Comparison of ENCODE assay signal across 28 cellular contexts in the genomic region with DNA sequence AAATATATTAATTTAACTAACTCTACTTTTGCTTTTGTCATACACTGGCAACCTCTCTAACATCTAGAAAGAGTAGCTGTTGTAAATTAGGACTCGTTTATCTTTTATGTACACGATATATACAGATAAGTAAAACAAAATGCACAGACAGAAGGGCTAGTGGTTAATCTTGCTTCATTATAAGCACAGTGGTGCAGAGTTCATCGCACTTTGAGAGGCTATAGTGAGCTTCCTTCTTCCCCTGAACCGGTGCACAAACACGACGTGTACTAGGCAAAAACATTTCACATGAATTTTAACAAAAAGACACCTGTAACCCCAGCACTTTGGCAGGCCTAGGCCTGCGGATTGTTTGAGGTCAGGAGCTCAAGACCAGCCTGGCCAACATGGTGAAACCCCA.
"Had no signal": no experiment of that assay in that cellular context is flagged by ENCODE, and none has a peak within 500 bp of the region (broad histone marks: within the 10 kb centered on the region; RNA-seq: fewer than 3 reads in every experiment).

No MANE protein-coding gene starts in this region.

- FAIRE-seq: colon, endometrium, endothelial cell of umbilical vein, frontal cortex had no signal

- H3K27ac ChIP-seq: colonic mucosa, coronary artery, dorsolateral prefrontal cortex, epithelial cell of prostate, esophagus muscularis mucosa, esophagus squamous epithelium, foreskin keratinocyte, gastrocnemius medialis, gastroesophageal sphincter, heart left ventricle, heart right ventricle had no signal

- H3K9me3 ChIP-seq: colonic mucosa, esophagus muscularis mucosa, esophagus squamous epithelium, gastrocnemius medialis, gastroesophageal sphincter, heart left ventricle, heart right ventricle had no signal

- H3K36me3 ChIP-seq: colonic mucosa, esophagus muscularis mucosa, esophagus squamous epithelium, gastrocnemius medialis, gastroesophageal sphincter, heart left ventricle, heart right ventricle had no signal

- H3K4me1 ChIP-seq: colonic mucosa, esophagus muscularis mucosa, esophagus squamous epithelium, gastrocnemius medialis, gastroesophageal sphincter, heart left ventricle, heart right ventricle had no signal

- H3K27me3 ChIP-seq: colonic mucosa, dorsolateral prefrontal cortex, esophagus muscularis mucosa, esophagus squamous epithelium, foreskin keratinocyte, gastrocnemius medialis, gastroesophageal sphincter, heart left ventricle, heart right ventricle had no signal

- DNase-seq: colonic mucosa; cortex of kidney; dermis blood vessel endothelial cell; dorsolateral prefrontal cortex; effector CD4-positive, alpha-beta T cell; effector CD8-positive, alpha-beta T cell; effector memory CD4-positive, alpha-beta T cell; effector memory CD8-positive, alpha-beta T cell; endodermal cell; erythroblast; esophagus squamous epithelium; foreskin fibroblast; foreskin keratinocyte; foreskin melanocyte; gastrocnemius medialis; glutamatergic neuron; head of caudate nucleus; heart left ventricle; heart right ventricle had no signal

- ATAC-seq: effector memory CD8-positive, alpha-beta T cell; esophagus mucosa; foreskin keratinocyte; gastrocnemius medialis; gastroesophageal sphincter; heart left ventricle; heart right ventricle had no signal

- H3K4me3 ChIP-seq: colonic mucosa, coronary artery, dorsolateral prefrontal cortex, esophagus muscularis mucosa, esophagus squamous epithelium, gastrocnemius medialis, gastroesophageal sphincter, heart left ventricle, heart right ventricle had no signal
